In the genomic region with DNA sequence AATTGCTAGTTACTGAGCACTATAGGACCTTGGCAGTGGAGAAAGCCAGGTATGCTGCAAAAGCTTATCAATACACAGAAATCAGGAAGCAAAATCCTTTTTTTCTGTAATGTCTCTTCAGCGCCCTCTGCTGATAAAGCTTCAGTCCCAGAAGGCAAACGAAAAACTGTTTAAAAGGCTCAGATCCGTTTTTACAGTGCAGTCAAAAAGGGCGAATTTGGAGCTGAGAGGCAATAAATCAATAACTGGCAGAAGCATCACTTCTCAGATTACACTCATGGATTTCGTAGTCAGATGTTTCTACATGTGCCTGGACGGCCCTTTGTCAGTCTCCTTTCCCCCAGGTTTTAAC, we compare ENCODE assay signal across 1 cellular context.
A peak's percentile ranks its signal among the peaks of the same experiment; 100 is the strongest.
TF ChIP-seq lines count a peak whose summit lies in the region.

No MANE protein-coding gene starts in this region.

TF ChIP-seq in HepG2, 621 proteins besides CTCF, POLR2A, EP300 and RAD21 (continued from another document and continues in another):
- TF ChIP-seq, protein P1, sequence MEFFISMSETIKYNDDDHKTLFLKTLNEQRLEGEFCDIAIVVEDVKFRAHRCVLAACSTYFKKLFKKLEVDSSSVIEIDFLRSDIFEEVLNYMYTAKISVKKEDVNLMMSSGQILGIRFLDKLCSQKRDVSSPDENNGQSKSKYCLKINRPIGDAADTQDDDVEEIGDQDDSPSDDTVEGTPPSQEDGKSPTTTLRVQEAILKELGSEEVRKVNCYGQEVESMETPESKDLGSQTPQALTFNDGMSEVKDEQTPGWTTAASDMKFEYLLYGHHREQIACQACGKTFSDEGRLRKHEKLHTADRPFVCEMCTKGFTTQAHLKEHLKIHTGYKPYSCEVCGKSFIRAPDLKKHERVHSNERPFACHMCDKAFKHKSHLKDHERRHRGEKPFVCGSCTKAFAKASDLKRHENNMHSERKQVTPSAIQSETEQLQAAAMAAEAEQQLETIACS (CRISPR knock-in tag; IDR thresholded peaks at IDR 0.05): no peak
- TF ChIP-seq TCF7 (IDR thresholded peaks at IDR 0.05; ENCODE audit: low read depth) (no peak), KLF9 (CRISPR knock-in tag; IDR thresholded peaks at IDR 0.05; ENCODE audit: low read depth) (0 out of 2 replicates have a peak, but pooled peaks have one; percentile 8), MYPOP (CRISPR knock-in tag; IDR thresholded peaks at IDR 0.05) (no peak), ZNF138 (CRISPR knock-in tag; IDR thresholded peaks at IDR 0.05; ENCODE audit: low read depth) (no peak), ZNF282 (IDR thresholded peaks at IDR 0.05; ENCODE audit: partially characterized antibody) (no peak), JARID2 (CRISPR knock-in tag; IDR thresholded peaks at IDR 0.05; ENCODE audit: insufficient replicate concordance) (no peak), ZSCAN29 (CRISPR knock-in tag; conservative IDR thresholded peaks at IDR 0.05) (peak; percentile 81; the same call in 1 of the 2 replicates), RNF2 (conservative IDR thresholded peaks at IDR 0.05; ENCODE audit: low read depth) (no peak), RXRA (CRISPR knock-in tag; IDR thresholded peaks at IDR 0.05) (no peak), ZNF703 (CRISPR knock-in tag; IDR thresholded peaks at IDR 0.05; ENCODE audit: borderline replicate concordance) (no peak), MZF1 (CRISPR knock-in tag; IDR thresholded peaks at IDR 0.05; ENCODE audit: borderline replicate concordance) (no peak), NAIF1 (CRISPR knock-in tag; IDR thresholded peaks at IDR 0.05; ENCODE audit: borderline replicate concordance) (no peak), NFKB2 (CRISPR knock-in tag; IDR thresholded peaks at IDR 0.05; ENCODE audit: borderline replicate concordance) (no peak), ZNF749 (CRISPR knock-in tag; IDR thresholded peaks at IDR 0.05; ENCODE audit: borderline replicate concordance) (no peak), EED (CRISPR knock-in tag; IDR thresholded peaks at IDR 0.05) (no peak), ELF3 (CRISPR knock-in tag; IDR thresholded peaks at IDR 0.05) (peak; percentile 83; the same call in 1 of the 2 replicates), YEATS4 (CRISPR knock-in tag; IDR thresholded peaks at IDR 0.05; ENCODE audit: borderline replicate concordance) (no peak), ZNF788 (CRISPR knock-in tag; IDR thresholded peaks at IDR 0.05; ENCODE audit: borderline replicate concordance) (no peak), GMEB1 (CRISPR knock-in tag; IDR thresholded peaks at IDR 0.05; ENCODE audit: borderline replicate concordance) (no peak), IKZF5 (CRISPR knock-in tag; IDR thresholded peaks at IDR 0.05) (no peak), MAZ (IDR thresholded peaks at IDR 0.05; ENCODE audit: borderline replicate concordance, low read depth, low read length) (no peak), MAZ (CRISPR knock-in tag; IDR thresholded peaks at IDR 0.05; ENCODE audit: low read depth) (no peak), ZNF253 (CRISPR knock-in tag; IDR thresholded peaks at IDR 0.05; ENCODE audit: borderline replicate concordance) (no peak), HOXA5 (CRISPR knock-in tag; IDR thresholded peaks at IDR 0.05) (peak; percentile 6; the same call in 1 of the 2 replicates), SUZ12 (IDR thresholded peaks at IDR 0.05; ENCODE audit: low read depth, low read length) (no peak)
- TF ChIP-seq, protein P2, sequence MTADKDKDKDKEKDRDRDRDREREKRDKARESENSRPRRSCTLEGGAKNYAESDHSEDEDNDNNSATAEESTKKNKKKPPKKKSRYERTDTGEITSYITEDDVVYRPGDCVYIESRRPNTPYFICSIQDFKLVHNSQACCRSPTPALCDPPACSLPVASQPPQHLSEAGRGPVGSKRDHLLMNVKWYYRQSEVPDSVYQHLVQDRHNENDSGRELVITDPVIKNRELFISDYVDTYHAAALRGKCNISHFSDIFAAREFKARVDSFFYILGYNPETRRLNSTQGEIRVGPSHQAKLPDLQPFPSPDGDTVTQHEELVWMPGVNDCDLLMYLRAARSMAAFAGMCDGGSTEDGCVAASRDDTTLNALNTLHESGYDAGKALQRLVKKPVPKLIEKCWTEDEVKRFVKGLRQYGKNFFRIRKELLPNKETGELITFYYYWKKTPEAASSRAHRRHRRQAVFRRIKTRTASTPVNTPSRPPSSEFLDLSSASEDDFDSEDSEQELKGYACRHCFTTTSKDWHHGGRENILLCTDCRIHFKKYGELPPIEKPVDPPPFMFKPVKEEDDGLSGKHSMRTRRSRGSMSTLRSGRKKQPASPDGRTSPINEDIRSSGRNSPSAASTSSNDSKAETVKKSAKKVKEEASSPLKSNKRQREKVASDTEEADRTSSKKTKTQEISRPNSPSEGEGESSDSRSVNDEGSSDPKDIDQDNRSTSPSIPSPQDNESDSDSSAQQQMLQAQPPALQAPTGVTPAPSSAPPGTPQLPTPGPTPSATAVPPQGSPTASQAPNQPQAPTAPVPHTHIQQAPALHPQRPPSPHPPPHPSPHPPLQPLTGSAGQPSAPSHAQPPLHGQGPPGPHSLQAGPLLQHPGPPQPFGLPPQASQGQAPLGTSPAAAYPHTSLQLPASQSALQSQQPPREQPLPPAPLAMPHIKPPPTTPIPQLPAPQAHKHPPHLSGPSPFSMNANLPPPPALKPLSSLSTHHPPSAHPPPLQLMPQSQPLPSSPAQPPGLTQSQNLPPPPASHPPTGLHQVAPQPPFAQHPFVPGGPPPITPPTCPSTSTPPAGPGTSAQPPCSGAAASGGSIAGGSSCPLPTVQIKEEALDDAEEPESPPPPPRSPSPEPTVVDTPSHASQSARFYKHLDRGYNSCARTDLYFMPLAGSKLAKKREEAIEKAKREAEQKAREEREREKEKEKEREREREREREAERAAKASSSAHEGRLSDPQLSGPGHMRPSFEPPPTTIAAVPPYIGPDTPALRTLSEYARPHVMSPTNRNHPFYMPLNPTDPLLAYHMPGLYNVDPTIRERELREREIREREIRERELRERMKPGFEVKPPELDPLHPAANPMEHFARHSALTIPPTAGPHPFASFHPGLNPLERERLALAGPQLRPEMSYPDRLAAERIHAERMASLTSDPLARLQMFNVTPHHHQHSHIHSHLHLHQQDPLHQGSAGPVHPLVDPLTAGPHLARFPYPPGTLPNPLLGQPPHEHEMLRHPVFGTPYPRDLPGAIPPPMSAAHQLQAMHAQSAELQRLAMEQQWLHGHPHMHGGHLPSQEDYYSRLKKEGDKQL (CRISPR knock-in tag; IDR thresholded peaks at IDR 0.05; ENCODE audit: low read depth): no peak
- TF ChIP-seq, protein P3, sequence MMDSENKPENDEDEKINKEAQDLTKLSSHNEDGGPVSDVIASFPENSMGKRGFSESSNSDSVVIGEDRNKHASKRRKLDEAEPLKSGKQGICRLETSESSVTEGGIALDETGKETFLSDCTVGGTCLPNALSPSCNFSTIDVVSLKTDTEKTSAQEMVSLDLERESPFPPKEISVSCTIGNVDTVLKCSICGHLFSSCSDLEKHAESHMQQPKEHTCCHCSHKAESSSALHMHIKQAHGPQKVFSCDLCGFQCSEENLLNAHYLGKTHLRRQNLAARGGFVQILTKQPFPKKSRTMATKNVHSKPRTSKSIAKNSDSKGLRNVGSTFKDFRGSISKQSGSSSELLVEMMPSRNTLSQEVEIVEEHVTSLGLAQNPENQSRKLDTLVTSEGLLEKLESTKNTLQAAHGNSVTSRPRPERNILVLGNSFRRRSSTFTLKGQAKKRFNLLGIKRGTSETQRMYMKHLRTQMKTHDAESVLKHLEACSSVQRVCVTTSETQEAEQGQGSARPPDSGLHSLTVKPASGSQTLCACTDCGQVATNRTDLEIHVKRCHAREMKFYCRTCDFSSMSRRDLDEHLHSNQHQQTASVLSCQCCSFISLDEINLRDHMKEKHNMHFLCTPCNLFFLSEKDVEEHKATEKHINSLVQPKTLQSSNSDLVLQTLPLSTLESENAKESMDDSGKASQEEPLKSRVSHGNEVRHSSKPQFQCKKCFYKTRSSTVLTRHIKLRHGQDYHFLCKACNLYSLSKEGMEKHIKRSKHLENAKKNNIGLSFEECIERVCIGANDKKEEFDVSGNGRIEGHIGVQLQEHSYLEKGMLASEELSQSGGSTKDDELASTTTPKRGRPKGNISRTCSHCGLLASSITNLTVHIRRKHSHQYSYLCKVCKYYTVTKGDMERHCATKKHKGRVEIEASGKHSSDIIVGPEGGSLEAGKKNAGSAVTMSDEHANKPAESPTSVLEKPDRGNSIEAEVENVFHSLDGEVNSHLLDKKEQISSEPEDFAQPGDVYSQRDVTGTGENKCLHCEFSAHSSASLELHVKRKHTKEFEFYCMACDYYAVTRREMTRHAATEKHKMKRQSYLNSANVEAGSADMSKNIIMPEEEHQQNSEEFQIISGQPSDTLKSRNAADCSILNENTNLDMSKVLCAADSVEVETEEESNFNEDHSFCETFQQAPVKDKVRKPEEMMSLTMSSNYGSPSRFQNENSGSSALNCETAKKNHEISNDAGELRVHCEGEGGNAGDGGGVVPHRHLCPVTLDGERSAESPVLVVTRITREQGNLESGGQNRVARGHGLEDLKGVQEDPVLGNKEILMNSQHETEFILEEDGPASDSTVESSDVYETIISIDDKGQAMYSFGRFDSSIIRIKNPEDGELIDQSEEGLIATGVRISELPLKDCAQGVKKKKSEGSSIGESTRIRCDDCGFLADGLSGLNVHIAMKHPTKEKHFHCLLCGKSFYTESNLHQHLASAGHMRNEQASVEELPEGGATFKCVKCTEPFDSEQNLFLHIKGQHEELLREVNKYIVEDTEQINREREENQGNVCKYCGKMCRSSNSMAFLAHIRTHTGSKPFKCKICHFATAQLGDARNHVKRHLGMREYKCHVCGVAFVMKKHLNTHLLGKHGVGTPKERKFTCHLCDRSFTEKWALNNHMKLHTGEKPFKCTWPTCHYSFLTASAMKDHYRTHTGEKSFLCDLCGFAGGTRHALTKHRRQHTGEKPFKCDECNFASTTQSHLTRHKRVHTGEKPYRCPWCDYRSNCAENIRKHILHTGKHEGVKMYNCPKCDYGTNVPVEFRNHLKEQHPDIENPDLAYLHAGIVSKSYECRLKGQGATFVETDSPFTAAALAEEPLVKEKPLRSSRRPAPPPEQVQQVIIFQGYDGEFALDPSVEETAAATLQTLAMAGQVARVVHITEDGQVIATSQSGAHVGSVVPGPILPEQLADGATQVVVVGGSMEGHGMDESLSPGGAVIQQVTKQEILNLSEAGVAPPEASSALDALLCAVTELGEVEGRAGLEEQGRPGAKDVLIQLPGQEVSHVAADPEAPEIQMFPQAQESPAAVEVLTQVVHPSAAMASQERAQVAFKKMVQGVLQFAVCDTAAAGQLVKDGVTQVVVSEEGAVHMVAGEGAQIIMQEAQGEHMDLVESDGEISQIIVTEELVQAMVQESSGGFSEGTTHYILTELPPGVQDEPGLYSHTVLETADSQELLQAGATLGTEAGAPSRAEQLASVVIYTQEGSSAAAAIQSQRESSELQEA (CRISPR knock-in tag; IDR thresholded peaks at IDR 0.05; ENCODE audit: not compliant biosample characterization): no peak
- TF ChIP-seq, protein P4, sequence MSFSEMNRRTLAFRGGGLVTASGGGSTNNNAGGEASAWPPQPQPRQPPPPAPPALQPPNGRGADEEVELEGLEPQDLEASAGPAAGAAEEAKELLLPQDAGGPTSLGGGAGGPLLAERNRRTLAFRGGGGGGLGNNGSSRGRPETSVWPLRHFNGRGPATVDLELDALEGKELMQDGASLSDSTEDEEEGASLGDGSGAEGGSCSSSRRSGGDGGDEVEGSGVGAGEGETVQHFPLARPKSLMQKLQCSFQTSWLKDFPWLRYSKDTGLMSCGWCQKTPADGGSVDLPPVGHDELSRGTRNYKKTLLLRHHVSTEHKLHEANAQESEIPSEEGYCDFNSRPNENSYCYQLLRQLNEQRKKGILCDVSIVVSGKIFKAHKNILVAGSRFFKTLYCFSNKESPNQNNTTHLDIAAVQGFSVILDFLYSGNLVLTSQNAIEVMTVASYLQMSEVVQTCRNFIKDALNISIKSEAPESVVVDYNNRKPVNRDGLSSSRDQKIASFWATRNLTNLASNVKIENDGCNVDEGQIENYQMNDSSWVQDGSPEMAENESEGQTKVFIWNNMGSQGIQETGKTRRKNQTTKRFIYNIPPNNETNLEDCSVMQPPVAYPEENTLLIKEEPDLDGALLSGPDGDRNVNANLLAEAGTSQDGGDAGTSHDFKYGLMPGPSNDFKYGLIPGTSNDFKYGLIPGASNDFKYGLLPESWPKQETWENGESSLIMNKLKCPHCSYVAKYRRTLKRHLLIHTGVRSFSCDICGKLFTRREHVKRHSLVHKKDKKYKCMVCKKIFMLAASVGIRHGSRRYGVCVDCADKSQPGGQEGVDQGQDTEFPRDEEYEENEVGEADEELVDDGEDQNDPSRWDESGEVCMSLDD (CRISPR knock-in tag; IDR thresholded peaks at IDR 0.05; ENCODE audit: borderline replicate concordance): no peak
- TF ChIP-seq, protein P5, sequence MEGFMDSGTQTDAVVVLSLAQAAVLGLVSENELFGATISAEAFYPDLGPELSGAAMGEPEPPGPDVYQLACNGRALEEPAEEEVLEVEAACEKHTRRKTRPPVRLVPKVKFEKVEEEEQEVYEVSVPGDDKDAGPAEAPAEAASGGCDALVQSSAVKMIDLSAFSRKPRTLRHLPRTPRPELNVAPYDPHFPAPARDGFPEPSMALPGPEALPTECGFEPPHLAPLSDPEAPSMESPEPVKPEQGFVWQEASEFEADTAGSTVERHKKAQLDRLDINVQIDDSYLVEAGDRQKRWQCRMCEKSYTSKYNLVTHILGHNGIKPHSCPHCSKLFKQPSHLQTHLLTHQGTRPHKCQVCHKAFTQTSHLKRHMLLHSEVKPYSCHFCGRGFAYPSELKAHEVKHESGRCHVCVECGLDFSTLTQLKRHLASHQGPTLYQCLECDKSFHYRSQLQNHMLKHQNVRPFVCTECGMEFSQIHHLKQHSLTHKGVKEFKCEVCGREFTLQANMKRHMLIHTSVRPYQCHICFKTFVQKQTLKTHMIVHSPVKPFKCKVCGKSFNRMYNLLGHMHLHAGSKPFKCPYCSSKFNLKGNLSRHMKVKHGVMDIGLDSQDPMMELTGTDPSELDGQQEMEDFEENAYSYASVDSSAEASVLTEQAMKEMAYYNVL (CRISPR knock-in tag; IDR thresholded peaks at IDR 0.05; ENCODE audit: borderline replicate concordance): peak; percentile 66; the same call in 1 of the 2 replicates
